ENCODE assay signal across 13 cellular contexts in genomic region chr20:53942973-53943372, GRCh38.
A peak's percentile ranks its signal among the peaks of the same experiment; 100 is the strongest.
DNase-seq lines count a peak whose midpoint lies in the region; ATAC-seq, FAIRE-seq and TF ChIP-seq lines count a peak whose summit lies in the region.
"Had no signal": no experiment of that assay in that cellular context is flagged by ENCODE, and none has a peak within 500 bp of the region (broad histone marks: within the 10 kb centered on the region; RNA-seq: fewer than 3 reads in every experiment).

No MANE protein-coding gene starts in this region.

- no peaks in the 10 kb centered on the region for H3K9me3 Mint-ChIP-seq in memory B cell
- H3K9me3 Mint-ChIP-seq: IgD-negative memory B cell had no signal

- dilution Hi-C loops in IMR-90 (cut with HindIII; ENCODE audit: low sequenced_read_pairs, unreplicated experiment), result no loop called here

- peaks cover 7% of the 10 kb centered on the region for H3K9me1 ChIP-seq in IMR-90 (ENCODE audit: insufficient read depth, low read length)

- TF ChIP-seq POLR2A in GM12891 (IDR thresholded peaks at IDR 0.05; ENCODE audit: low read depth, low read length) (no peak), IMR-90 (IDR thresholded peaks at IDR 0.05; ENCODE audit: low read depth, low read length) (no peak)

- H2AK9ac ChIP-seq in IMR-90 (replicated peaks; ENCODE audit: low read depth, low read length, poor library complexity), result no peak overlapping the region

- H3K36me3 Mint-ChIP-seq in memory B cell, result no peaks in the 10 kb centered on the region
- H3K36me3 Mint-ChIP-seq: IgD-negative memory B cell had no signal

- BruUV-seq in IMR-90 (replicated peaks; lab: Mats Ljungman, UMichigan), result no TSS peak

- no peak overlapping the region for H3K4me3 Mint-ChIP-seq in memory B cell

- H2BK5ac ChIP-seq in IMR-90 (ENCODE audit: low read depth, low read length, poor library complexity, severe bottlenecking), result no peak overlapping the region

- peaks cover 38% of the 10 kb centered on the region for H3K4me1 Mint-ChIP-seq in memory B cell

- H3K9ac ChIP-seq in IMR-90 (ENCODE audit: low read depth, low read length) (no peak overlapping the region), adipocyte (ENCODE audit: low read length) (peak overlapping the region; percentile 70)

- intact Hi-C loops in IMR-90 (cut with micrococcal nuclease), result loop anchor here (5.0 kb wide), 1 partner anchor 254 kb away; no protein-coding TSS in a partner anchor

- H3K79me1 ChIP-seq in IMR-90 (ENCODE audit: low read depth in 1 of 2, low read length in 2 of 2), result no peaks in the 10 kb centered on the region; a peak in 1 of 4 replicates

- CTCF ChIA-PET in IMR-90 (lab: Yijun Ruan, JAX), result no interaction called here

- no peak overlapping the region for H3K18ac ChIP-seq in IMR-90 (ENCODE audit: low read depth, low read length)

- H3K14ac ChIP-seq in IMR-90 (replicated peaks; ENCODE audit: low read depth, low read length), result no peak overlapping the region

- H3K4ac ChIP-seq in IMR-90 (ENCODE audit: low read depth, low read length), result no peak overlapping the region

- TF ChIP-seq CTCF in IMR-90 (conservative IDR thresholded peaks at IDR 0.05; ENCODE audit: low read depth, low read length), result no peak

- H4K5ac ChIP-seq in IMR-90 (ENCODE audit: low read depth, low read length), result no peak overlapping the region

- no peak overlapping the region; the same call in 2 of the 3 replicates for H2BK15ac ChIP-seq in IMR-90 (ENCODE audit: low read depth, low read length)

- TF ChIP-seq RAD21 in IMR-90 (IDR thresholded peaks at IDR 0.05; ENCODE audit: low read length), result no peak

- H4K91ac ChIP-seq in IMR-90 (ENCODE audit: insufficient read depth, low read depth, low read length), result 0 out of 2 replicates have a peak overlapping the region, but pooled peaks have one; percentile 23

- H2AFZ ChIP-seq in IMR-90 (replicated peaks; ENCODE audit: low read length, poor library complexity), result no peak overlapping the region
- H2AFZ ChIP-seq: PC-9 had no signal

- no peak overlapping the region for H3K56ac ChIP-seq in IMR-90 (ENCODE audit: extremely low read depth, insufficient read depth, low read length)

- H3K27ac ChIP-seq in IMR-90 (ENCODE audit: insufficient read depth, low read length), result no peak overlapping the region
- H3K27ac ChIP-seq: PC-9 had no signal

- in situ Hi-C loops in IMR-90 (cut with MboI; ENCODE audit: low sequenced_read_pairs), result loop anchor here (5.0 to 25.0 kb wide), 3 partner anchors 366 to 1456 kb away; no protein-coding TSS in a partner anchor

- FAIRE-seq in GM12891 (lab: Jason Lieb, UNC), result no peak

- no peak for DNase-seq in GM12891 (ENCODE audit: insufficient read length, low spot score)
- no peak for DNase-seq in IMR-90
- no peak for DNase-seq in adipocyte (ENCODE audit: low read depth)
- DNase-seq in memory B cell (ENCODE audit: low spot score in 2 of 2), result no peak
- DNase-seq in islet precursor cell, result no peak
- DNase-seq in mucosa of gallbladder (ENCODE audit: low spot score), result no peak
- DNase-seq: COR-L47, NCI-H187, NCI-H69 had no signal

- H3K27me3 ChIP-seq in IMR-90 (ENCODE audit: control insufficient read depth, insufficient read depth, low read length) (no peaks in the 10 kb centered on the region), adipocyte (replicated peaks; ENCODE audit: control insufficient read depth, insufficient read depth, low read length) (no peaks in the 10 kb centered on the region)

- H2AK5ac ChIP-seq in IMR-90 (ENCODE audit: low read depth, low read length), result no peak overlapping the region

- no peak overlapping the region for H3K23ac ChIP-seq in IMR-90 (ENCODE audit: low read depth, low read length)

- POLR2A ChIA-PET in IMR-90 (lab: Charles Lee; ENCODE audit: unreplicated experiment), result no interaction called here

- H3K4me1 ChIP-seq in IMR-90 (ENCODE audit: control insufficient read depth, insufficient read depth, low read length), result peaks cover 8% of the 10 kb centered on the region
- peaks cover 48% of the 10 kb centered on the region for H3K4me1 ChIP-seq in adipocyte (ENCODE audit: control insufficient read depth, insufficient read depth, low read length)

- no peaks in the 10 kb centered on the region for H3K27me3 Mint-ChIP-seq in memory B cell
- H3K27me3 Mint-ChIP-seq: IgD-negative memory B cell had no signal

- no peaks in the 10 kb centered on the region for H4K20me1 ChIP-seq in IMR-90 (ENCODE audit: insufficient read depth, low read length)

- H2BK120ac ChIP-seq in IMR-90 (ENCODE audit: low read depth, low read length), result no peak overlapping the region

- H3K27ac Mint-ChIP-seq in memory B cell, result peak overlapping the region; percentile 93

- WGBS in IMR-90 (ENCODE audit: extremely low coverage in 2 of 2, insufficient read length in 1 of 2), 2 experiments, result no CpG with 5 or more reads among the region's 3 CpGs

- H3K4me3 ChIP-seq in IMR-90 (ENCODE audit: insufficient read depth, low read depth, low read length) (no peak overlapping the region), adipocyte (ENCODE audit: low read length) (no peak overlapping the region)
- H3K4me3 ChIP-seq: PC-9 had no signal

- no peaks in the 10 kb centered on the region for H3K9me3 ChIP-seq in IMR-90 (ENCODE audit: control insufficient read depth, insufficient read depth, low read length)
- H3K9me3 ChIP-seq in adipocyte (ENCODE audit: control insufficient read depth, low read length), result no peaks in the 10 kb centered on the region

- ATAC-seq in IMR-90 (ENCODE audit: low read depth) (no peak), memory B cell (ENCODE audit: low read depth) (no peak), HG03442 (IDR thresholded peaks at IDR 0.05; ENCODE audit: unreplicated experiment) (no peak), HG03469 (IDR thresholded peaks at IDR 0.05; ENCODE audit: unreplicated experiment) (no peak)

- H4K8ac ChIP-seq in IMR-90 (ENCODE audit: low read depth in 2 of 2, low read length in 2 of 2), result no peak overlapping the region

- H3K4me2 ChIP-seq in IMR-90 (ENCODE audit: low read depth, low read length), result no peak overlapping the region
- H3K4me2 ChIP-seq: PC-9 had no signal

- H3K36me3 ChIP-seq in IMR-90 (ENCODE audit: control insufficient read depth, insufficient read depth, low read length) (no peaks in the 10 kb centered on the region), adipocyte (ENCODE audit: control insufficient read depth, insufficient read depth, low read length, severe bottlenecking) (no peaks in the 10 kb centered on the region)

- peak overlapping the region; percentile 8; the same call in 1 of the 2 replicates for H2BK20ac ChIP-seq in IMR-90 (ENCODE audit: low read depth, low read length)

TF ChIP-seq in GM12891, 5 proteins besides CTCF, POLR2A, EP300 and RAD21:
- TF ChIP-seq POU2F2 (IDR thresholded peaks at IDR 0.05; ENCODE audit: low read depth, low read length) (peak; percentile 36; the same call in 1 of the 2 replicates), SPI1 (IDR thresholded peaks at IDR 0.05; ENCODE audit: low read depth, low read length) (no peak)

TF ChIP-seq in IMR-90, 13 proteins besides CTCF, POLR2A, EP300 and RAD21:
- TF ChIP-seq NFE2L2 (IDR thresholded peaks at IDR 0.05; ENCODE audit: low read depth, low read length) (no peak), SMC3 (IDR thresholded peaks at IDR 0.05; ENCODE audit: low read depth, low read length) (no peak), FOS (IDR thresholded peaks at IDR 0.05; ENCODE audit: low read depth, low read length) (no peak), MAFK (IDR thresholded peaks at IDR 0.05; ENCODE audit: low read depth, low read length) (no peak), MAZ (IDR thresholded peaks at IDR 0.05; ENCODE audit: borderline replicate concordance, low read depth, low read length) (no peak), CHD1 (IDR thresholded peaks at IDR 0.05; ENCODE audit: low read depth, low read length) (no peak), MXI1 (IDR thresholded peaks at IDR 0.05; ENCODE audit: borderline replicate concordance, low read depth, low read length) (no peak), BHLHE40 (IDR thresholded peaks at IDR 0.05; ENCODE audit: low read depth, low read length) (no peak), RCOR1 (IDR thresholded peaks at IDR 0.05; ENCODE audit: insufficient replicate concordance, low read length) (no peak), CEBPB (IDR thresholded peaks at IDR 0.05; ENCODE audit: low read depth, low read length) (no peak), RFX5 (IDR thresholded peaks at IDR 0.05; ENCODE audit: low read depth, low read length) (no peak)
- TF ChIP-seq, protein P1, sequence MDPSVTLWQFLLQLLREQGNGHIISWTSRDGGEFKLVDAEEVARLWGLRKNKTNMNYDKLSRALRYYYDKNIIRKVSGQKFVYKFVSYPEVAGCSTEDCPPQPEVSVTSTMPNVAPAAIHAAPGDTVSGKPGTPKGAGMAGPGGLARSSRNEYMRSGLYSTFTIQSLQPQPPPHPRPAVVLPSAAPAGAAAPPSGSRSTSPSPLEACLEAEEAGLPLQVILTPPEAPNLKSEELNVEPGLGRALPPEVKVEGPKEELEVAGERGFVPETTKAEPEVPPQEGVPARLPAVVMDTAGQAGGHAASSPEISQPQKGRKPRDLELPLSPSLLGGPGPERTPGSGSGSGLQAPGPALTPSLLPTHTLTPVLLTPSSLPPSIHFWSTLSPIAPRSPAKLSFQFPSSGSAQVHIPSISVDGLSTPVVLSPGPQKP (IDR thresholded peaks at IDR 0.05; ENCODE audit: borderline replicate concordance, low read depth, low read length), result no peak
- TF ChIP-seq, protein P2, sequence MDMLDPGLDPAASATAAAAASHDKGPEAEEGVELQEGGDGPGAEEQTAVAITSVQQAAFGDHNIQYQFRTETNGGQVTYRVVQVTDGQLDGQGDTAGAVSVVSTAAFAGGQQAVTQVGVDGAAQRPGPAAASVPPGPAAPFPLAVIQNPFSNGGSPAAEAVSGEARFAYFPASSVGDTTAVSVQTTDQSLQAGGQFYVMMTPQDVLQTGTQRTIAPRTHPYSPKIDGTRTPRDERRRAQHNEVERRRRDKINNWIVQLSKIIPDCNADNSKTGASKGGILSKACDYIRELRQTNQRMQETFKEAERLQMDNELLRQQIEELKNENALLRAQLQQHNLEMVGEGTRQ (IDR thresholded peaks at IDR 0.05; ENCODE audit: low read depth, low read length), result no peak
TF ChIP-seq in IMR-90: peak in this region for 0.
